ENCODE assay signal across 1 cellular context in genomic region chr20:51739722-51740249, GRCh38.
TF ChIP-seq lines count a peak whose summit lies in the region.

No MANE protein-coding gene starts in this region.

TF ChIP-seq in WTC11, 78 proteins besides CTCF, POLR2A, EP300 and RAD21:
- no peak for TF ChIP-seq JAZF1 (CRISPR knock-in tag; IDR thresholded peaks at IDR 0.05)
- TF ChIP-seq ZNF416 (CRISPR knock-in tag; IDR thresholded peaks at IDR 0.05), result no peak
- no peak for TF ChIP-seq FOXJ3 (CRISPR knock-in tag; IDR thresholded peaks at IDR 0.05; ENCODE audit: borderline replicate concordance)
- TF ChIP-seq EMX1 (CRISPR knock-in tag; IDR thresholded peaks at IDR 0.05), result no peak
- TF ChIP-seq ZNF423 (CRISPR knock-in tag; IDR thresholded peaks at IDR 0.05), result no peak
- no peak for TF ChIP-seq ATF1 (CRISPR knock-in tag; IDR thresholded peaks at IDR 0.05)
- no peak for TF ChIP-seq NFYB (CRISPR knock-in tag; conservative IDR thresholded peaks at IDR 0.05; ENCODE audit: low read depth)
- no peak for TF ChIP-seq CREM (CRISPR knock-in tag; IDR thresholded peaks at IDR 0.05)
- TF ChIP-seq, protein P1, sequence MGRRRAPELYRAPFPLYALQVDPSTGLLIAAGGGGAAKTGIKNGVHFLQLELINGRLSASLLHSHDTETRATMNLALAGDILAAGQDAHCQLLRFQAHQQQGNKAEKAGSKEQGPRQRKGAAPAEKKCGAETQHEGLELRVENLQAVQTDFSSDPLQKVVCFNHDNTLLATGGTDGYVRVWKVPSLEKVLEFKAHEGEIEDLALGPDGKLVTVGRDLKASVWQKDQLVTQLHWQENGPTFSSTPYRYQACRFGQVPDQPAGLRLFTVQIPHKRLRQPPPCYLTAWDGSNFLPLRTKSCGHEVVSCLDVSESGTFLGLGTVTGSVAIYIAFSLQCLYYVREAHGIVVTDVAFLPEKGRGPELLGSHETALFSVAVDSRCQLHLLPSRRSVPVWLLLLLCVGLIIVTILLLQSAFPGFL (CRISPR knock-in tag; IDR thresholded peaks at IDR 0.05; ENCODE audit: borderline replicate concordance), result no peak
- no peak for TF ChIP-seq RELA (CRISPR knock-in tag; IDR thresholded peaks at IDR 0.05; ENCODE audit: borderline replicate concordance)
- TF ChIP-seq IRF1 (CRISPR knock-in tag; IDR thresholded peaks at IDR 0.05), result no peak
- TF ChIP-seq ATF6 (CRISPR knock-in tag; IDR thresholded peaks at IDR 0.05), result no peak
